In genomic region chrX:119399772-119400101, GRCh38 we compare ENCODE assay signal across 8 cellular contexts. TPM values are rescaled to one million over a fixed set of nuclear protein-coding genes. Genes with fewer than 3 reads are reported as not detected.
DNase-seq lines count a peak whose midpoint lies in the region; ATAC-seq and TF ChIP-seq lines count a peak whose summit lies in the region.

No MANE protein-coding gene starts in this region.

- H3K9me3 Mint-ChIP-seq in CD4-positive, CD25-positive, alpha-beta regulatory T cell = no peaks in the 10 kb centered on the region
- no peaks in the 10 kb centered on the region for H3K9me3 Mint-ChIP-seq in activated naive CD8-positive, alpha-beta T cell treated with anti-CD3 and anti-CD28 coated beads for 36 hours

- peaks cover 6% of the 10 kb centered on the region for H4K20me1 ChIP-seq in smooth muscle cell (ENCODE audit: low read depth)

- DNase-seq in CD4-positive, CD25-positive, alpha-beta regulatory T cell = no peak
- no peak for DNase-seq in activated naive CD8-positive, alpha-beta T cell treated with anti-CD3 and anti-CD28 coated beads for 36 hours
- peak; percentile 12 for DNase-seq in smooth muscle cell (lab: John Stamatoyannopoulos, UW; ENCODE audit: unreplicated experiment)
- no peak for DNase-seq in activated CD4-positive, CD25-positive, alpha-beta regulatory T cell (lab: John Stamatoyannopoulos, UW)
- no peak for DNase-seq in NCI-H2029 treated with DMSO at 0.1 percent for 48 hours (lab: John Stamatoyannopoulos, UW)

- no peak overlapping the region for H3K9ac ChIP-seq in iPS-15b (ENCODE audit: low read depth, low read length)
- H3K9ac ChIP-seq in smooth muscle cell (ENCODE audit: low read depth) = no peak overlapping the region

- peak overlapping the region; percentile 83 for H3K4me2 ChIP-seq in smooth muscle cell

- H3K27ac ChIP-seq in CD4-positive, CD25-positive, alpha-beta regulatory T cell (ENCODE audit: insufficient read depth, low read length, poor library complexity, severe bottlenecking) = no peak overlapping the region
- no peak overlapping the region for H3K27ac ChIP-seq in smooth muscle cell (ENCODE audit: low read depth)

- H3K79me2 ChIP-seq in smooth muscle cell (ENCODE audit: low read depth) = peaks cover 3% of the 10 kb centered on the region

- H3K4me1 Mint-ChIP-seq in CD4-positive, CD25-positive, alpha-beta regulatory T cell = peaks cover 0 to 13% (median 6%) of the 10 kb centered on the region in 4 donors
- H3K4me1 Mint-ChIP-seq in activated naive CD8-positive, alpha-beta T cell treated with anti-CD3 and anti-CD28 coated beads for 36 hours = peaks cover 22% of the 10 kb centered on the region

- ATAC-seq in CD4-positive, CD25-positive, alpha-beta regulatory T cell (ENCODE audit: low read depth in 2 of 2) = no peak
- ATAC-seq in HG02610 (IDR thresholded peaks at IDR 0.05; ENCODE audit: unreplicated experiment) (peak; percentile 19), GM18861 (IDR thresholded peaks at IDR 0.05; ENCODE audit: unreplicated experiment) (no peak)

- H3K36me3 ChIP-seq in CD4-positive, CD25-positive, alpha-beta regulatory T cell (ENCODE audit: control insufficient read depth, insufficient read depth, low read length) = no peaks in the 10 kb centered on the region
- no peaks in the 10 kb centered on the region for H3K36me3 ChIP-seq in iPS-15b (ENCODE audit: control insufficient read depth, insufficient read depth, low read length)
- H3K36me3 ChIP-seq in smooth muscle cell (ENCODE audit: low read depth) = no peaks in the 10 kb centered on the region

- 43% methylated on average over 11 of the region's 12 CpGs for WGBS in smooth muscle cell (ENCODE audit: low lambda C conversion rate)

- H3K27me3 Mint-ChIP-seq in CD4-positive, CD25-positive, alpha-beta regulatory T cell = no peaks in the 10 kb centered on the region
- H3K27me3 Mint-ChIP-seq in activated naive CD8-positive, alpha-beta T cell treated with anti-CD3 and anti-CD28 coated beads for 36 hours = no peaks in the 10 kb centered on the region

- H3K4me3 Mint-ChIP-seq in CD4-positive, CD25-positive, alpha-beta regulatory T cell = peak overlapping the region; percentile 50 to 87 (median 55)
- peak overlapping the region; percentile 73 for H3K4me3 Mint-ChIP-seq in activated naive CD8-positive, alpha-beta T cell treated with anti-CD3 and anti-CD28 coated beads for 36 hours

- H3K4me3 ChIP-seq in CD4-positive, CD25-positive, alpha-beta regulatory T cell (ENCODE audit: low read depth, low read length) = peak overlapping the region; percentile 53
- H3K4me3 ChIP-seq in iPS-15b (ENCODE audit: low read depth, low read length) (peak overlapping the region; percentile 49), smooth muscle cell (peak overlapping the region; percentile 59)

- H3K36me3 Mint-ChIP-seq in CD4-positive, CD25-positive, alpha-beta regulatory T cell = no peaks in the 10 kb centered on the region
- no peaks in the 10 kb centered on the region for H3K36me3 Mint-ChIP-seq in activated naive CD8-positive, alpha-beta T cell treated with anti-CD3 and anti-CD28 coated beads for 36 hours

- TF ChIP-seq CTCF in smooth muscle cell (IDR thresholded peaks at IDR 0.05; ENCODE audit: borderline replicate concordance, insufficient read depth, poor library complexity, severe bottlenecking) = no peak

- peak overlapping the region in 2 of 3 donors; percentile 51 to 85 for H3K27ac Mint-ChIP-seq in CD4-positive, CD25-positive, alpha-beta regulatory T cell
- H3K27ac Mint-ChIP-seq in activated naive CD8-positive, alpha-beta T cell treated with anti-CD3 and anti-CD28 coated beads for 36 hours = no peak overlapping the region

- H3F3A ChIP-seq in smooth muscle cell (ENCODE audit: low read depth) = no peaks in the 10 kb centered on the region

- H3K4me1 ChIP-seq in CD4-positive, CD25-positive, alpha-beta regulatory T cell (ENCODE audit: control insufficient read depth, insufficient read depth, low read length, poor library complexity, severe bottlenecking) = peaks cover 7% of the 10 kb centered on the region
- H3K4me1 ChIP-seq in iPS-15b (ENCODE audit: control insufficient read depth, insufficient read depth, low read length) (no peaks in the 10 kb centered on the region), smooth muscle cell (ENCODE audit: low read depth) (no peaks in the 10 kb centered on the region)

- no peaks in the 10 kb centered on the region for H3K27me3 ChIP-seq in CD4-positive, CD25-positive, alpha-beta regulatory T cell (ENCODE audit: control insufficient read depth, insufficient read depth, low read length)
- H3K27me3 ChIP-seq in iPS-15b (ENCODE audit: control insufficient read depth, insufficient read depth, low read length) (peaks cover 8% of the 10 kb centered on the region), smooth muscle cell (ENCODE audit: low read depth) (no peaks in the 10 kb centered on the region)

- no peaks in the 10 kb centered on the region for H3K9me3 ChIP-seq in CD4-positive, CD25-positive, alpha-beta regulatory T cell (ENCODE audit: control insufficient read depth in 2 of 2, low read length in 2 of 2)
- H3K9me3 ChIP-seq in iPS-15b (ENCODE audit: control insufficient read depth, insufficient read depth, low read length) (no peaks in the 10 kb centered on the region), smooth muscle cell (replicated peaks; ENCODE audit: low read depth) (no peaks in the 10 kb centered on the region)

- H2AFZ ChIP-seq in smooth muscle cell (ENCODE audit: low read depth) = peak overlapping the region; percentile 65

RNA-seq across cellular contexts. Expression of gene SLC25A43, which starts 0.6 kb away (rescaled TPM):
- 2.6 TPM for total RNA-seq in CD4-positive, CD25-positive, alpha-beta regulatory T cell
- polyA plus RNA-seq in CD4-positive, CD25-positive, alpha-beta regulatory T cell = 1 to 10 TPM; 3.0 to 4.9 (median 3.5) TPM
- 1 to 10 TPM; 4.9 to 5.9 TPM for total RNA-seq in activated naive CD8-positive, alpha-beta T cell treated with anti-CD3 and anti-CD28 coated beads for 36 hours
- total RNA-seq in smooth muscle cell = 8.8 and 15.4 TPM in 2 replicates
- 11.9 and 15.6 TPM in 2 replicates for polyA plus RNA-seq in smooth muscle cell
